Comparison of ENCODE assay signal across 1 cellular context in the genomic region with DNA sequence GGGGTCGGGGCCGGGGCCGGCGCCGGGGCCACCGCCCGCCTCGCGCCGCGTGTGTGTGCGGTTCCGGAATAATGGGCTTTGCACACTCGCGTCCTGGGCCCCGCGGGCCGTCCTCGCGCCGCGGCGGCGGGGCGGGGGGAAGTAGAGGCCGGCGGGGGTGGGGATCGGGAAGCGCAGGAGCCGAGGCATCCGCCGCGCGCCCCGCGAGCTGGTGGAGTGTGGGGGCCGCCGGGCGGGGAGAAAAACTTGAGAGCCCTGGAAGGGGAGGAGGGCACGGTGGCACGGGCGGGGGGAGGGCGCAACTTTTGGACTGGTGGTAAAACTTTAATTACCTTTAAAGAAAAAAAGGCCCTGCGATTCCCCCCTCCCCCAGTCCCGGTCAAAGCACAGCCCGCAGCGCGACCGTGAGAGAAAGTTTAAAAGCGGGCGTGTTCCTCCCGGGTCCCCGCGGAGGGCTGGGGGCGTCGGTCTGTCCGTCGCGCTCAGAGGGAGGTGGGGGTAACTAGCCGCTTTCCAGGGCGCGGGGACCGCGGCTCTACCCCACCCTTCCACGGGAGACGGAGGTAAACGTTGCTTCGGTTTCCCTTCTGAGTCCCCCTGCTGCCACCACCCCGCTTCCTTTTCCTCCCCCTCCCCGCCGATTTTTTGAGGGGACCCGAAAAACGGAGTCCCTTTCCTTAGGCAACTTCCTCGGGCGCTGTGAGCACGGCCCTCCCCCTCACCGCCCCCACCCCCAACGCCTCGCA.
TF ChIP-seq lines count a peak whose summit lies in the region.

No MANE protein-coding gene starts in this region.

TF ChIP-seq in GM12878, 131 proteins besides CTCF, POLR2A, EP300 and RAD21 (continued from another document):
- no peak for TF ChIP-seq SPI1 (IDR thresholded peaks at IDR 0.05; ENCODE audit: borderline replicate concordance, insufficient read depth, low read depth, low read length)
